14 cellular contexts compared by ENCODE assay signal in genomic region chr18:31040982-31041345, GRCh38. TPM values are rescaled to one million over a fixed set of nuclear protein-coding genes. Genes with fewer than 3 reads are reported as not detected.
DNase-seq lines count a peak whose midpoint lies in the region; ATAC-seq lines count a peak whose summit lies in the region.
"Had no signal": no experiment of that assay in that cellular context is flagged by ENCODE, and none has a peak within 500 bp of the region (broad histone marks: within the 10 kb centered on the region; RNA-seq: fewer than 3 reads in every experiment).

No MANE protein-coding gene starts in this region.

- no peaks in the 10 kb centered on the region for H3K36me3 ChIP-seq in ectodermal cell (ENCODE audit: control insufficient read depth, insufficient read depth, low read length)
- no peaks in the 10 kb centered on the region for H3K36me3 ChIP-seq in mesodermal cell (ENCODE audit: control insufficient read depth, insufficient read depth, low read length)
- H3K36me3 ChIP-seq in urinary bladder (ENCODE audit: insufficient read depth) = no peaks in the 10 kb centered on the region
- H3K36me3 ChIP-seq: neutrophil, thyroid gland had no signal

- H3K27me3 ChIP-seq in right cardiac atrium (ENCODE audit: control insufficient read depth, insufficient read depth) (no peaks in the 10 kb centered on the region), ectodermal cell (ENCODE audit: control insufficient read depth, insufficient read depth, low read length, poor library complexity, severe bottlenecking) (peaks cover 66% of the 10 kb centered on the region)

- H3K4me1 ChIP-seq in right cardiac atrium (ENCODE audit: control insufficient read depth, insufficient read depth, low read length) (no peaks in the 10 kb centered on the region), ectodermal cell (ENCODE audit: control insufficient read depth, insufficient read depth, low read length) (peaks cover 7% of the 10 kb centered on the region), mesodermal cell (ENCODE audit: control insufficient read depth, insufficient read depth, low read length, poor library complexity, severe bottlenecking) (no peaks in the 10 kb centered on the region), urinary bladder (ENCODE audit: insufficient read depth) (peaks cover 2% of the 10 kb centered on the region)

- ATAC-seq in right cardiac atrium = no peak
- ATAC-seq in left ventricle myocardium superior = no peak
- no peak for ATAC-seq in HG03175 (IDR thresholded peaks at IDR 0.05; ENCODE audit: unreplicated experiment)
- no peak for ATAC-seq in HG03520 (IDR thresholded peaks at IDR 0.05; ENCODE audit: unreplicated experiment)
- ATAC-seq in HG03159 (IDR thresholded peaks at IDR 0.05; ENCODE audit: unreplicated experiment) = no peak
- ATAC-seq: activated naive CD4-positive, alpha-beta T cell treated with anti-CD3 and anti-CD28 coated beads, Interleukin-2, amount 50 U/mL, for 72 hours had no signal

- H3K9me3 ChIP-seq in right cardiac atrium (ENCODE audit: control insufficient read depth, low read length) (no peaks in the 10 kb centered on the region), ectodermal cell (ENCODE audit: control insufficient read depth, low read length) (no peaks in the 10 kb centered on the region), mesodermal cell (ENCODE audit: control insufficient read depth, low read length) (no peaks in the 10 kb centered on the region)
- H3K9me3 ChIP-seq: neutrophil, thyroid gland had no signal

- WGBS in right cardiac atrium = 7% methylated on average over 14 of the region's 14 CpGs
- WGBS in ectodermal cell, 2 experiments = 3 to 4% methylated on average over 14 of the region's 14 CpGs
- WGBS in mesodermal cell (ENCODE audit: insufficient coverage in 2 of 2), 2 experiments = 0 to 4% methylated on average over 7 of the region's 14 CpGs
- 4% methylated on average over 14 of the region's 14 CpGs for WGBS in urinary bladder

- intact Hi-C loops in right cardiac atrium (cut with DNase I) (no loop called here), left ventricle myocardium superior (cut with micrococcal nuclease) (no loop called here)

- peak overlapping the region; percentile 38 for H3K4me3 ChIP-seq in right cardiac atrium (ENCODE audit: low read length)
- peak overlapping the region; percentile 38 for H3K4me3 ChIP-seq in ectodermal cell (ENCODE audit: insufficient read depth, low read depth, low read length)
- H3K4me3 ChIP-seq in mesodermal cell (ENCODE audit: extremely low read depth, insufficient read depth, low read length, poor library complexity, severe bottlenecking) = peak overlapping the region; percentile 48
- peak overlapping the region; percentile 11 for H3K4me3 ChIP-seq in urinary bladder (ENCODE audit: low read depth, low read length)

- H3K27ac ChIP-seq in right cardiac atrium (ENCODE audit: low read length) (no peak overlapping the region), ectodermal cell (ENCODE audit: insufficient read depth, low read depth, low read length, poor library complexity, severe bottlenecking) (no peak overlapping the region), mesodermal cell (ENCODE audit: low read depth, low read length, severe bottlenecking) (no peak overlapping the region), urinary bladder (ENCODE audit: low read depth) (no peak overlapping the region)
- H3K27ac ChIP-seq: neutrophil, thyroid gland had no signal

- DNase-seq in right cardiac atrium = no peak
- no peak for DNase-seq in left ventricle myocardium superior
- DNase-seq: activated CD4-positive, alpha-beta T cell treated with anti-CD3 and anti-CD28 coated beads, Interleukin-2, amount 50 U/mL, for 4 hours; AML-193; T-helper 1 cell; thyroid gland had no signal

RNA-seq across cellular contexts. Expression of gene DSC3, which starts 1.6 kb away (rescaled TPM):
- total RNA-seq in right cardiac atrium = under 1 TPM; 0.03 to 0.18 (median 0.11) TPM
- 0.16 TPM for polyA plus RNA-seq in right cardiac atrium
- 0.10 TPM for total RNA-seq in left ventricle myocardium superior
- polyA plus RNA-seq in ectodermal cell (2013, experiment 1 of 4) = 0.78 TPM
- 0.89 TPM for polyA plus RNA-seq in ectodermal cell (2013, experiment 2 of 4)
- polyA plus RNA-seq in ectodermal cell (2013, experiment 3 of 4) = 1.0 TPM
- polyA plus RNA-seq in ectodermal cell (2013, experiment 4 of 4) = 1.2 TPM
- 5.8 TPM for polyA plus RNA-seq in mesodermal cell (2013, experiment 1 of 2)
- 8.1 TPM for polyA plus RNA-seq in mesodermal cell (2013, experiment 2 of 2)
- 9.4 TPM for total RNA-seq in urinary bladder
- 1.7 TPM for polyA plus RNA-seq in urinary bladder
- total RNA-seq: activated naive CD4-positive, alpha-beta T cell treated with anti-CD3 and anti-CD28 coated beads, Interleukin-2, amount 50 U/mL, for 72 hours had no signal
